Comparison of ENCODE assay signal across 10 cellular contexts in genomic region chr15:69415381-69415780, GRCh38. TPM values are rescaled to one million over a fixed set of nuclear protein-coding genes. Genes with fewer than 3 reads are reported as not detected.
A peak's percentile ranks its signal among the peaks of the same experiment; 100 is the strongest.
DNase-seq lines count a peak whose midpoint lies in the region; ATAC-seq and TF ChIP-seq lines count a peak whose summit lies in the region.
"Had no signal": no experiment of that assay in that cellular context is flagged by ENCODE, and none has a peak within 500 bp of the region (broad histone marks: within the 10 kb centered on the region; RNA-seq: fewer than 3 reads in every experiment).

No MANE protein-coding gene starts in this region.

- RAD21 ChIA-PET in HCT116 (lab: Charles Lee; ENCODE audit: low non-redundant PET in 1 of 2, low total read pairs in 2 of 2, uncharacterized antibody in 2 of 2, unreplicated experiment in 2 of 2) = no interaction called here

- H3K36me3 ChIP-seq in HCT116 (ENCODE audit: control insufficient read depth in 1 of 2, insufficient read depth in 2 of 2, low read length in 2 of 2) = peaks cover 18 to 32% of the 10 kb centered on the region in 2 experiments

- H3K4me1 ChIP-seq in HCT116 (ENCODE audit: control insufficient read depth in 1 of 2, insufficient read depth in 2 of 2, low read length in 2 of 2) = peaks cover 0 to 26% of the 10 kb centered on the region in 2 experiments; a peak in 3 of 4 replicates

- peaks cover 66% of the 10 kb centered on the region for H3K79me2 ChIP-seq in HCT116 (ENCODE audit: insufficient read depth, low read length)

- H2AFZ ChIP-seq in HCT116 (ENCODE audit: low read depth, low read length, poor library complexity, severe bottlenecking) = no peak overlapping the region

- no peaks in the 10 kb centered on the region for H3K9me3 Mint-ChIP-seq in activated CD8-positive, alpha-beta T cell treated with anti-CD3 and anti-CD28 coated beads, Interleukin-2, amount 10 ng/mL, durations not matched to agents 7 days and 5 days (ENCODE audit: insufficient read depth)

- CTCF ChIA-PET in AG04450 (lab: Charles Lee) = interaction anchor here (0.9 to 2.7 kb wide), 2 partner anchors 30 to 47 kb away, joined by 4 to 13 read pairs; no protein-coding TSS in a partner anchor
- CTCF ChIA-PET in HCT116 (lab: Charles Lee) = no interaction called here
- CTCF ChIA-PET in activated CD8-positive, alpha-beta T cell treated with anti-CD3 and anti-CD28 coated beads, Interleukin-2, amount 10 ng/mL, durations not matched to agents 7 days and 5 days (lab: Charles Lee) = interaction anchor here (1.1 to 1.8 kb wide), 2 partner anchors 38 to 51 kb away, joined by 3 to 5 read pairs; partner anchors contain the start of gene RPLP1

- no peaks in the 10 kb centered on the region for H3K9me2 ChIP-seq in HCT116 (ENCODE audit: insufficient read depth)

- peak overlapping the region; percentile 81 for H3K4me2 ChIP-seq in HCT116 (ENCODE audit: low read length)

- DNase-seq in AG04450 (ENCODE audit: low read depth, low spot score) (no peak), HCT116 (ENCODE audit: low read depth, low spot score) (no peak), LoVo (ENCODE audit: low spot score) (no peak), DMS153 treated with DMSO at 0.1 percent for 48 hours (lab: John Stamatoyannopoulos, UW; ENCODE audit: unreplicated experiment) (no peak)
- DNase-seq in activated CD8-positive, alpha-beta T cell treated with anti-CD3 and anti-CD28 coated beads, Interleukin-2, amount 10 ng/mL, durations not matched to agents 7 days and 5 days = no peak
- no peak for DNase-seq in stimulated activated CD8-positive, alpha-beta memory T cell treated with anti-CD3 and anti-CD28 coated beads, Interleukin-4, amount 100 ng/mL, for 48 hours
- DNase-seq: left ventricle myocardium superior, NCI-H2107 had no signal

- H3K27ac ChIP-seq in AG04450 (ENCODE audit: low read depth, low read length) (peak overlapping the region; percentile 25), HCT116 (ENCODE audit: low read depth, low read length) (peak overlapping the region; percentile 83; the same call in 1 of the 2 replicates)

- TF ChIP-seq RAD21 in HCT116 (IDR thresholded peaks at IDR 0.05; ENCODE audit: low read depth) = no peak

- H3K9me3 ChIP-seq in AG04450 (ENCODE audit: control insufficient read depth, insufficient read depth, low read length) (no peaks in the 10 kb centered on the region; the same call in 1 of the 2 replicates), HCT116 (ENCODE audit: control insufficient read depth in 1 of 2, insufficient read depth in 1 of 2, low read depth in 1 of 2, low read length in 2 of 2) (no peaks in the 10 kb centered on the region), iPS-18c (ENCODE audit: control insufficient read depth, insufficient read depth, low read length) (no peaks in the 10 kb centered on the region)

- TSS peak; percentile 76 for BruUV-seq in HCT116 (replicated peaks; lab: Mats Ljungman, UMichigan)

- peaks cover 33% of the 10 kb centered on the region for H3K36me3 Mint-ChIP-seq in activated CD8-positive, alpha-beta T cell treated with anti-CD3 and anti-CD28 coated beads, Interleukin-2, amount 10 ng/mL, durations not matched to agents 7 days and 5 days (ENCODE audit: low read depth)

- H3K4me3 ChIP-seq in AG04450 (ENCODE audit: low read depth, low read length) = peak overlapping the region; percentile 92
- peak overlapping the region; percentile 89 to 92 for H3K4me3 ChIP-seq in HCT116 (replicated peaks in 1 of 2; ENCODE audit: low read depth in 1 of 2, low read length in 2 of 2)
- H3K4me3 ChIP-seq in iPS-18c (ENCODE audit: insufficient read depth, low read depth, low read length) = peak overlapping the region; percentile 84; the same call in 1 of the 2 replicates

- H4K20me1 ChIP-seq in HCT116 (ENCODE audit: insufficient read depth) = no peaks in the 10 kb centered on the region; the same call in 1 of the 2 replicates

- POLR2A ChIA-PET in AG04450 (lab: Yijun Ruan, JAX) = interaction anchor here (1.0 to 2.2 kb wide), 6 partner anchors 12 to 739 kb away, joined by 3 to 33 read pairs (median 4); partner anchors contain the start of gene RPLP1
- POLR2A ChIA-PET in HCT116 (lab: Charles Lee) = interaction anchor here (1.6 kb wide), 1 partner anchor 16 kb away, joined by 5 read pairs; no protein-coding TSS in a partner anchor
- POLR2A ChIA-PET in activated CD8-positive, alpha-beta T cell treated with anti-CD3 and anti-CD28 coated beads, Interleukin-2, amount 10 ng/mL, durations not matched to agents 7 days and 5 days (lab: Charles Lee) = interaction anchor here (2.5 kb wide), 1 partner anchor 37 kb away, joined by 26 read pairs; the partner anchor contains the start of gene RPLP1

- no peak overlapping the region for H3K27ac Mint-ChIP-seq in activated CD8-positive, alpha-beta T cell treated with anti-CD3 and anti-CD28 coated beads, Interleukin-2, amount 10 ng/mL, durations not matched to agents 7 days and 5 days

- no peaks in the 10 kb centered on the region for H3K27me3 ChIP-seq in AG04450 (ENCODE audit: control insufficient read depth, insufficient read depth, low read length)
- no peaks in the 10 kb centered on the region for H3K27me3 ChIP-seq in HCT116 (ENCODE audit: insufficient read depth, low read length)

- TF ChIP-seq POLR2A in HCT116 (IDR thresholded peaks at IDR 0.05; ENCODE audit: borderline replicate concordance, extremely low read depth, insufficient read depth, insufficient read length) = no peak

- H3K4me1 Mint-ChIP-seq in activated CD8-positive, alpha-beta T cell treated with anti-CD3 and anti-CD28 coated beads, Interleukin-2, amount 10 ng/mL, durations not matched to agents 7 days and 5 days (ENCODE audit: low read depth) = peaks cover 34% of the 10 kb centered on the region

- H3K27me3 Mint-ChIP-seq in activated CD8-positive, alpha-beta T cell treated with anti-CD3 and anti-CD28 coated beads, Interleukin-2, amount 10 ng/mL, durations not matched to agents 7 days and 5 days (ENCODE audit: low read depth) = peaks cover 4% of the 10 kb centered on the region

- intact Hi-C loops in HCT116 (cut with micrococcal nuclease) = no loop called here

- peak overlapping the region; percentile 94 for H3K9ac ChIP-seq in HCT116 (ENCODE audit: low read length)

- peak overlapping the region; percentile 89 for H3K4me3 Mint-ChIP-seq in activated CD8-positive, alpha-beta T cell treated with anti-CD3 and anti-CD28 coated beads, Interleukin-2, amount 10 ng/mL, durations not matched to agents 7 days and 5 days

- ATAC-seq in HCT116 (no peak), GM19351 (IDR thresholded peaks at IDR 0.05; ENCODE audit: unreplicated experiment) (no peak)
- no peak for ATAC-seq in activated CD8-positive, alpha-beta T cell treated with anti-CD3 and anti-CD28 coated beads, Interleukin-2, amount 10 ng/mL, durations not matched to agents 7 days and 5 days

- TF ChIP-seq CTCF in AG04450 (IDR thresholded peaks at IDR 0.05; ENCODE audit: low read depth, low read length) (no peak), HCT116 (IDR thresholded peaks at IDR 0.05 in 2 of 3, conservative IDR thresholded peaks at IDR 0.05 in 1 of 3; ENCODE audit: borderline replicate concordance in 1 of 3, insufficient read depth in 1 of 3, low read depth in 2 of 3, low read length in 2 of 3) (no peak)

TF ChIP-seq in HCT116, 20 proteins besides CTCF, POLR2A, EP300 and RAD21:
- TF ChIP-seq CEBPB (IDR thresholded peaks at IDR 0.05; ENCODE audit: low read depth) = no peak
- no peak for TF ChIP-seq ZBTB33 (IDR thresholded peaks at IDR 0.05; ENCODE audit: extremely low read depth, insufficient replicate concordance, low read length)
- no peak for TF ChIP-seq EGR1 (IDR thresholded peaks at IDR 0.05; ENCODE audit: low read depth)
- TF ChIP-seq EZH2 (IDR thresholded peaks at IDR 0.05) = no peak
- no peak for TF ChIP-seq POLR2AphosphoS5 (IDR thresholded peaks at IDR 0.05; ENCODE audit: low read depth, low read length)
TF ChIP-seq in HCT116: peak in this region for 0.

RNA-seq across cellular contexts. Expression of gene KIF23, which starts 1.2 kb away (rescaled TPM):
- 14.6 and 20.0 TPM in 2 replicates for polyA plus RNA-seq in AG04450 (2011; rRNA removed)
- 17.5 and 18.2 TPM in 2 replicates for polyA minus RNA-seq in AG04450 (2011; rRNA and poly(A)+ RNA removed)
- 83.7 TPM for total RNA-seq in HCT116 (2021; ENCODE audit: unreplicated experiment)
- polyA plus RNA-seq in HCT116 (2012) = 62.8 and 80.8 TPM in 2 replicates
- total RNA-seq in activated CD8-positive, alpha-beta T cell treated with anti-CD3 and anti-CD28 coated beads, Interleukin-2, amount 10 ng/mL, durations not matched to agents 7 days and 5 days = 10 to 100 TPM; 80.7 to 87.9 TPM

RNA-seq across cellular contexts. Expression of gene RPLP1, which starts 37.2 kb away (rescaled TPM):
- polyA plus RNA-seq in AG04450 (2011; rRNA removed) = 722 and 1,256 TPM in 2 replicates
- polyA minus RNA-seq in AG04450 (2011; rRNA and poly(A)+ RNA removed) = 229 and 299 TPM in 2 replicates
- 3,138 TPM for total RNA-seq in HCT116 (2021; ENCODE audit: unreplicated experiment)
- polyA plus RNA-seq in HCT116 (2012) = 3,494 and 5,245 TPM in 2 replicates
- 1,000 to 10,000 TPM; 1,664 to 1,767 TPM for total RNA-seq in activated CD8-positive, alpha-beta T cell treated with anti-CD3 and anti-CD28 coated beads, Interleukin-2, amount 10 ng/mL, durations not matched to agents 7 days and 5 days
